ENCODE assay signal across 9 cellular contexts in the genomic region with DNA sequence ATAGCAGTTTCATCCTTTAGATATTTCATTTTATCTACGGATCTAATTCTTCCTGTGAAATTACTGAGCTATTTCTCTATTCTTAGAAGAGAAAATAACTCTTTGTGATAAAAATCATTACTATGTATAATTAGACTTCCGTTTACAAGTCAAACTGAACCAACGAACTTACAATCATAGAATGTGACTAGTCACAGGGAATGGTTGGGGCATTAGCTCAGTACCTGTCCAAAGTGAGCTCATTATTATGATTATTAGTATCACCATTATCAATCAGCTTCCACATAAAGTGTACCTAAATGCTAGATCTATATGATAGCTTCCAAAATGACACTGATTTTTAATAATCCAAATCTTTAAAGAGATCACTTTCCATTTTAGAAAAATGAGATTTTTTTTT. TPM values are rescaled to one million over a fixed set of nuclear protein-coding genes. Genes with fewer than 3 reads are reported as not detected.
"Had no signal": no experiment of that assay in that cellular context is flagged by ENCODE, and none has a peak within 500 bp of the region (broad histone marks: within the 10 kb centered on the region; RNA-seq: fewer than 3 reads in every experiment).

No MANE protein-coding gene starts in this region.

- DNase-seq: IMR-90, KBM-7 had no signal

- H3K4me3 ChIP-seq: K562 had no signal

- FAIRE-seq: HepG2, HTR-8/SVneo, K562 had no signal

- H3K27ac ChIP-seq: HL-60 had no signal

- ATAC-seq: HepG2, K562 had no signal

RNA-seq across cellular contexts. Expression of a gene that starts 33.3 kb away (rescaled TPM):
- total RNA-seq: HepG2, HT-29, HT1080, IMR-90 had no signal
- polyA plus RNA-seq: HepG2, IgD-negative memory B cell, IMR-90, K562 had no signal
